Comparison of ENCODE assay signal across 1 cellular context in the genomic region with DNA sequence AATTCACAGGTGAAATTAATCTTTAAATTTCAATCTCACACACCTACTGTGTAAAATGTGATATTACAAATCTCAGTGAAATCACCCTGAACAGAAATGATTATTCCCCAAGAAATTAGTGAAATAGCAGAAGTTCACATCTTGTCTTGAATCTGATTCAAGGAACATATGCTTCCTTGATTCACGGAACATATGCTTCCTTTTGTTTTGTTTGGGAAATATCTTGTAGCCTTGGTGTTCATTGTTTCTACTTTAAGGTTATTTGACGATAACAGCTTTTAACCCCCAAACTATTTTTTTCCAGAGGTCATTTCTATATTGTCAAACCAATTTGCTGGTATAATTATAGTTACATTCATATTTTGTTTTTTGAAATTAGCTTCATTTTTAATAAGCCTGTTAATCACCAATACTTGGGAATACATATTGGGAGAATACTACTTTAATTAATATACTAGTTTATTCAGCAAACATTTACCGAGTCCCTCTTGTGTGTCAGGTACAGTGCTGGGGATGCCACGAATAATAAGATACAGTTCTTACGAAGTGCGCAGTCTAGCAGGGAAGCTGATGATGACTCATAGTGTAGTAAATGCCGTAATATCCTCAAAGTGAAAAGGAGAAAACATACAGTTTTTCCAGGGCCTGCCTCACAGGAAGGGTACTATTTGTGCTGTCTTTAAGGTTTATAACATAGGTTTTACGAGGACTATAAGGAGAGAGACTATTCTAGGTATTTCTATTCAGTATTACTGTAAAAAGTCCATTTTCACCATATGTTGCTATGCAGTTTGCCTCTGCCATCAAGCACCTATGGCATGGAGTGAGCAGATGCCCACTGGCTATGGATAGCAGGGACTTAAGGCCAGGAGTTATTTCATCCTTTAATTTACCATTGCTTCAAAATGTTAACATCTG.
TF ChIP-seq lines count a peak whose summit lies in the region.

No MANE protein-coding gene starts in this region.

TF ChIP-seq in endothelial cell of umbilical vein, 7 proteins besides CTCF, POLR2A, EP300 and RAD21 (continued from another document):
- TF ChIP-seq JUN (IDR thresholded peaks at IDR 0.05; ENCODE audit: borderline replicate concordance, insufficient read depth, insufficient read length, low read depth) (peak; percentile 98), EZH2 (IDR thresholded peaks at IDR 0.05; ENCODE audit: borderline replicate concordance, low read depth, low read length, severe bottlenecking) (no peak)
